Comparison of ENCODE assay signal across 14 cellular contexts in genomic region chr10:93715345-93715744, GRCh38. TPM values are rescaled to one million over a fixed set of nuclear protein-coding genes. Genes with fewer than 3 reads are reported as not detected.
DNase-seq lines count a peak whose midpoint lies in the region; ATAC-seq and TF ChIP-seq lines count a peak whose summit lies in the region.
"Had no signal": no experiment of that assay in that cellular context is flagged by ENCODE, and none has a peak within 500 bp of the region (broad histone marks: within the 10 kb centered on the region; RNA-seq: fewer than 3 reads in every experiment).

No MANE protein-coding gene starts in this region.

- H3K9me3 ChIP-seq in HAP-1 (no peaks in the 10 kb centered on the region), endodermal cell (ENCODE audit: control insufficient read depth, low read length) (no peaks in the 10 kb centered on the region)
- H3K9me3 ChIP-seq: adrenal gland had no signal

- in situ Hi-C loops in HAP-1 (cut with MboI; ENCODE audit: low sequenced_read_pairs) = no loop called here

- WGBS in endodermal cell (ENCODE audit: insufficient coverage in 1 of 2, insufficient read length in 1 of 2), 2 experiments = 94 to 96% methylated on average over 2 to 5 of the region's 5 CpGs

- no peak overlapping the region for H3K4me3 ChIP-seq in HAP-1
- H3K4me3 ChIP-seq in endodermal cell (ENCODE audit: low read length) = no peak overlapping the region
- H3K4me3 ChIP-seq: adrenal gland had no signal

- peak; percentile 94 for ATAC-seq in GM18502 (IDR thresholded peaks at IDR 0.05; ENCODE audit: poor library complexity, unreplicated experiment)
- peak; percentile 90 for ATAC-seq in GM19463 (IDR thresholded peaks at IDR 0.05; ENCODE audit: unreplicated experiment)
- peak; percentile 87 for ATAC-seq in HG02852 (IDR thresholded peaks at IDR 0.05; ENCODE audit: unreplicated experiment)
- peak; percentile 87 for ATAC-seq in HG03460 (IDR thresholded peaks at IDR 0.05; ENCODE audit: unreplicated experiment)
- ATAC-seq: stimulated activated naive CD8-positive, alpha-beta T cell treated with anti-CD3 and anti-CD28 coated beads, Interleukin-15, Interleukin-2, amounts not matched to agents 100 U/mL and 50 U/mL, for 24 hours had no signal

- H3K4me1 ChIP-seq in HAP-1 (peaks cover 9% of the 10 kb centered on the region), endodermal cell (ENCODE audit: control insufficient read depth, insufficient read depth, low read length) (no peaks in the 10 kb centered on the region)
- H3K4me1 ChIP-seq: adrenal gland had no signal

- H3K9me3 Mint-ChIP-seq in endodermal cell = no peaks in the 10 kb centered on the region

- H3K27me3 ChIP-seq in HAP-1 (ENCODE audit: low read depth) = peaks cover 2% of the 10 kb centered on the region; the same call in 1 of the 2 replicates
- no peaks in the 10 kb centered on the region for H3K27me3 ChIP-seq in endodermal cell (ENCODE audit: control insufficient read depth, insufficient read depth, low read length, poor library complexity, severe bottlenecking)
- H3K27me3 ChIP-seq: adrenal gland had no signal

- no peaks in the 10 kb centered on the region for H3K36me3 ChIP-seq in HAP-1 (replicated peaks)
- no peaks in the 10 kb centered on the region for H3K36me3 ChIP-seq in endodermal cell (ENCODE audit: control insufficient read depth, insufficient read depth, low read length)
- H3K36me3 ChIP-seq: adrenal gland had no signal

- H3K9ac ChIP-seq in endodermal cell (ENCODE audit: extremely low read depth, low read length, poor library complexity, severe bottlenecking) = no peak overlapping the region

- no peaks in the 10 kb centered on the region for H3K36me3 Mint-ChIP-seq in endodermal cell (ENCODE audit: low read depth)

- H3K4me1 Mint-ChIP-seq in endodermal cell = peaks cover 11% of the 10 kb centered on the region

- H3K27me3 Mint-ChIP-seq in endodermal cell (ENCODE audit: insufficient read depth) = no peaks in the 10 kb centered on the region

- no peak overlapping the region for H3K27ac ChIP-seq in endodermal cell (ENCODE audit: low read depth, low read length)
- H3K27ac ChIP-seq: adrenal gland had no signal

- no peak for TF ChIP-seq CTCF in endodermal cell (conservative IDR thresholded peaks at IDR 0.05)

- H3K4me3 Mint-ChIP-seq in endodermal cell = no peak overlapping the region

- DNase-seq in NCI-H82 (lab: John Stamatoyannopoulos, UW) (no peak), HAP-1 (ENCODE audit: low spot score in 2 of 2) (no peak), endodermal cell (no peak)
- DNase-seq in activated CD4-positive, CD25-positive, alpha-beta regulatory T cell (lab: John Stamatoyannopoulos, UW) = no peak
- DNase-seq: adrenal gland; NCI-H1105 treated with DMSO at 0.1 percent for 48 hours; occipital lobe; stimulated activated naive CD8-positive, alpha-beta T cell treated with anti-CD3 and anti-CD28 coated beads, Interleukin-15, Interleukin-2, amounts not matched to agents 100 U/mL and 50 U/mL, for 24 hours; T-helper 1 cell had no signal

- H3K27ac Mint-ChIP-seq in endodermal cell = no peak overlapping the region

RNA-seq across cellular contexts. Expression of gene FRA10AC1, which starts 13.0 kb away (rescaled TPM):
- 10 to 100 TPM; 16.5 to 28.3 TPM for total RNA-seq in endodermal cell
- polyA plus RNA-seq in endodermal cell (2013, experiment 1 of 2) = 19.9 TPM
- 27.4 TPM for polyA plus RNA-seq in endodermal cell (2013, experiment 2 of 2)

RNA-seq across cellular contexts. Expression of gene LGI1, which starts 42.4 kb away (rescaled TPM):
- total RNA-seq in endodermal cell = 1 to 10 TPM in 1 of 2 donors, under 1 TPM in 1; 0.60 to 2.6 TPM
- polyA plus RNA-seq in endodermal cell (2013, experiment 1 of 2) = 63.2 TPM
- polyA plus RNA-seq in endodermal cell (2013, experiment 2 of 2) = 66.2 TPM
- total RNA-seq: activated CD8-positive, alpha-beta memory T cell treated with anti-CD3 and anti-CD28 coated beads for 36 hours had no signal
